ENCODE assay signal across 1 cellular context in genomic region chr11:17387811-17388210, GRCh38.
TF ChIP-seq lines count a peak whose summit lies in the region.

No MANE protein-coding gene starts in this region.

TF ChIP-seq in GM23338, 12 proteins besides CTCF, POLR2A, EP300 and RAD21 (continued from another document):
- TF ChIP-seq, protein P1, sequence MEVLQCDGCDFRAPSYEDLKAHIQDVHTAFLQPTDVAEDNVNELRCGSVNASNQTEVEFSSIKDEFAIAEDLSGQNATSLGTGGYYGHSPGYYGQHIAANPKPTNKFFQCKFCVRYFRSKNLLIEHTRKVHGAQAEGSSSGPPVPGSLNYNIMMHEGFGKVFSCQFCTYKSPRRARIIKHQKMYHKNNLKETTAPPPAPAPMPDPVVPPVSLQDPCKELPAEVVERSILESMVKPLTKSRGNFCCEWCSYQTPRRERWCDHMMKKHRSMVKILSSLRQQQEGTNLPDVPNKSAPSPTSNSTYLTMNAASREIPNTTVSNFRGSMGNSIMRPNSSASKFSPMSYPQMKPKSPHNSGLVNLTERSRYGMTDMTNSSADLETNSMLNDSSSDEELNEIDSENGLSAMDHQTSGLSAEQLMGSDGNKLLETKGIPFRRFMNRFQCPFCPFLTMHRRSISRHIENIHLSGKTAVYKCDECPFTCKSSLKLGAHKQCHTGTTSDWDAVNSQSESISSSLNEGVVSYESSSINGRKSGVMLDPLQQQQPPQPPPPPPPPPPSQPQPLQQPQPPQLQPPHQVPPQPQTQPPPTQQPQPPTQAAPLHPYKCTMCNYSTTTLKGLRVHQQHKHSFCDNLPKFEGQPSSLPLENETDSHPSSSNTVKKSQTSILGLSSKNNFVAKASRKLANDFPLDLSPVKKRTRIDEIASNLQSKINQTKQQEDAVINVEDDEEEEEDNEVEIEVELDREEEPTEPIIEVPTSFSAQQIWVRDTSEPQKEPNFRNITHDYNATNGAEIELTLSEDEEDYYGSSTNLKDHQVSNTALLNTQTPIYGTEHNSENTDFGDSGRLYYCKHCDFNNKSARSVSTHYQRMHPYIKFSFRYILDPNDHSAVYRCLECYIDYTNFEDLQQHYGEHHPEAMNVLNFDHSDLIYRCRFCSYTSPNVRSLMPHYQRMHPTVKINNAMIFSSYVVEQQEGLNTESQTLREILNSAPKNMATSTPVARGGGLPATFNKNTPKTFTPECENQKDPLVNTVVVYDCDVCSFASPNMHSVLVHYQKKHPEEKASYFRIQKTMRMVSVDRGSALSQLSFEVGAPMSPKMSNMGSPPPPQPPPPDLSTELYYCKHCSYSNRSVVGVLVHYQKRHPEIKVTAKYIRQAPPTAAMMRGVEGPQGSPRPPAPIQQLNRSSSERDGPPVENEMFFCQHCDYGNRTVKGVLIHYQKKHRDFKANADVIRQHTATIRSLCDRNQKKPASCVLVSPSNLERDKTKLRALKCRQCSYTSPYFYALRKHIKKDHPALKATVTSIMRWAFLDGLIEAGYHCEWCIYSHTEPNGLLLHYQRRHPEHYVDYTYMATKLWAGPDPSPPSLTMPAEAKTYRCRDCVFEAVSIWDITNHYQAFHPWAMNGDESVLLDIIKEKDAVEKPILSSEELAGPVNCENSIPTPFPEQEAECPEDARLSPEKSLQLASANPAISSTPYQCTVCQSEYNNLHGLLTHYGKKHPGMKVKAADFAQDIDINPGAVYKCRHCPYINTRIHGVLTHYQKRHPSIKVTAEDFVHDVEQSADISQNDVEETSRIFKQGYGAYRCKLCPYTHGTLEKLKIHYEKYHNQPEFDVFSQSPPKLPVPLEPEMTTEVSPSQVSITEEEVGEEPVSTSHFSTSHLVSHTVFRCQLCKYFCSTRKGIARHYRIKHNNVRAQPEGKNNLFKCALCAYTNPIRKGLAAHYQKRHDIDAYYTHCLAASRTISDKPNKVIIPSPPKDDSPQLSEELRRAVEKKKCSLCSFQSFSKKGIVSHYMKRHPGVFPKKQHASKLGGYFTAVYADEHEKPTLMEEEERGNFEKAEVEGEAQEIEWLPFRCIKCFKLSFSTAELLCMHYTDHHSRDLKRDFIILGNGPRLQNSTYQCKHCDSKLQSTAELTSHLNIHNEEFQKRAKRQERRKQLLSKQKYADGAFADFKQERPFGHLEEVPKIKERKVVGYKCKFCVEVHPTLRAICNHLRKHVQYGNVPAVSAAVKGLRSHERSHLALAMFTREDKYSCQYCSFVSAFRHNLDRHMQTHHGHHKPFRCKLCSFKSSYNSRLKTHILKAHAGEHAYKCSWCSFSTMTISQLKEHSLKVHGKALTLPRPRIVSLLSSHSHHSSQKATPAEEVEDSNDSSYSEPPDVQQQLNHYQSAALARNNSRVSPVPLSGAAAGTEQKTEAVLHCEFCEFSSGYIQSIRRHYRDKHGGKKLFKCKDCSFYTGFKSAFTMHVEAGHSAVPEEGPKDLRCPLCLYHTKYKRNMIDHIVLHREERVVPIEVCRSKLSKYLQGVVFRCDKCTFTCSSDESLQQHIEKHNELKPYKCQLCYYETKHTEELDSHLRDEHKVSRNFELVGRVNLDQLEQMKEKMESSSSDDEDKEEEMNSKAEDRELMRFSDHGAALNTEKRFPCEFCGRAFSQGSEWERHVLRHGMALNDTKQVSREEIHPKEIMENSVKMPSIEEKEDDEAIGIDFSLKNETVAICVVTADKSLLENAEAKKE (CRISPR knock-in tag; IDR thresholded peaks at IDR 0.05) = no peak
- no peak for TF ChIP-seq CREB1 (CRISPR knock-in tag; IDR thresholded peaks at IDR 0.05; ENCODE audit: low read depth)
- no peak for TF ChIP-seq ZNF114 (CRISPR knock-in tag; IDR thresholded peaks at IDR 0.05)
- no peak for TF ChIP-seq EZH2phosphoT487 (IDR thresholded peaks at IDR 0.05; ENCODE audit: unreplicated experiment)
- no peak for TF ChIP-seq ETS1 (IDR thresholded peaks at IDR 0.05)
- TF ChIP-seq STAT1 (IDR thresholded peaks at IDR 0.05; ENCODE audit: unreplicated experiment) = no peak
- no peak for TF ChIP-seq JUNB (IDR thresholded peaks at IDR 0.05; ENCODE audit: unreplicated experiment)
- no peak for TF ChIP-seq REST (IDR thresholded peaks at IDR 0.05; ENCODE audit: unreplicated experiment)
